ENCODE assay signal across 8 cellular contexts in genomic region chr4:100421356-100421978, GRCh38.
DNase-seq lines count a peak whose midpoint lies in the region; ATAC-seq and TF ChIP-seq lines count a peak whose summit lies in the region.

No MANE protein-coding gene starts in this region.

- intact Hi-C loops in right cardiac atrium (cut with DNase I), result loop anchor here in 2 of 4 donors (5.0 to 10.0 kb wide), 2 partner anchors 313 to 316 kb away; no protein-coding TSS in a partner anchor
- intact Hi-C loops in ovary (cut with DNase I), result no loop called here

- ATAC-seq in SK-N-SH treated with all-trans-retinoic acid at 6 μM for 48 hours, result peak; percentile 91
- peak; percentile 56 to 73 for ATAC-seq in right cardiac atrium
- ATAC-seq in HG03045 (IDR thresholded peaks at IDR 0.05; ENCODE audit: unreplicated experiment), result no peak

- H3K27ac ChIP-seq in right cardiac atrium (ENCODE audit: low read length), result no peak overlapping the region
- peak overlapping the region in 2 of 4 donors; percentile 33 to 54 for H3K27ac ChIP-seq in tibial nerve
- H3K27ac ChIP-seq in ovary, result peak overlapping the region in 1 of 2 donors; percentile 42

- peak overlapping the region; percentile 75 for H3K27ac Mint-ChIP-seq in HFFc6

- 35% methylated on average over 3 of the region's 3 CpGs for WGBS in right cardiac atrium
- 16 to 28% methylated on average over 3 of the region's 3 CpGs for WGBS in tibial nerve, 2 donors
- 6 to 38% (median 23%) methylated on average over 3 of the region's 3 CpGs for WGBS in ovary, 3 donors

- peak overlapping the region; percentile 80 for H3K4me3 Mint-ChIP-seq in HFFc6

- TF ChIP-seq CTCF in HFFc6 (IDR thresholded peaks at IDR 0.05) (peak; percentile 81), tibial nerve (IDR thresholded peaks at IDR 0.05) (peak; percentile 17 to 49 (median 29)), ovary (IDR thresholded peaks at IDR 0.05) (peak in 1 of 3 donors; percentile 26)

- H3K4me1 ChIP-seq in right cardiac atrium (ENCODE audit: control insufficient read depth, insufficient read depth, low read length) (no peaks in the 10 kb centered on the region), tibial nerve (peaks cover 0 to 22% (median 0%) of the 10 kb centered on the region in 4 donors), ovary (ENCODE audit: insufficient read depth) (peaks cover 1% of the 10 kb centered on the region)

- H3K4me1 Mint-ChIP-seq in HFFc6 (ENCODE audit: low read depth), result peaks cover 41% of the 10 kb centered on the region

- no peaks in the 10 kb centered on the region for H3K9me3 Mint-ChIP-seq in HFFc6

- H3K4me3 ChIP-seq in right cardiac atrium (ENCODE audit: low read length) (no peak overlapping the region), tibial nerve (peak overlapping the region in 1 of 4 donors; percentile 36), ovary (no peak overlapping the region)

- H3K36me3 ChIP-seq in tibial nerve (no peaks in the 10 kb centered on the region), ovary (no peaks in the 10 kb centered on the region)

- no peaks in the 10 kb centered on the region for H3K27me3 Mint-ChIP-seq in HFFc6 (ENCODE audit: insufficient read depth)

- TF ChIP-seq EP300 in tibial nerve (IDR thresholded peaks at IDR 0.05) (no peak), ovary (IDR thresholded peaks at IDR 0.05) (no peak)

- no peak for TF ChIP-seq POLR2A in tibial nerve (IDR thresholded peaks at IDR 0.05)
- no peak for TF ChIP-seq POLR2A in ovary (IDR thresholded peaks at IDR 0.05)

- H3K9me3 ChIP-seq in right cardiac atrium (ENCODE audit: control insufficient read depth, low read length) (no peaks in the 10 kb centered on the region), tibial nerve (no peaks in the 10 kb centered on the region), ovary (no peaks in the 10 kb centered on the region)

- peak; percentile 44 to 45 for DNase-seq in AML-193 (lab: John Stamatoyannopoulos, UW)
- peak; percentile 63 for DNase-seq in HFFc6
- no peak for DNase-seq in right cardiac atrium
- no peak for DNase-seq in tibial nerve (ENCODE audit: low spot score in 2 of 2)
- no peak for DNase-seq in NCI-H774 (lab: John Stamatoyannopoulos, UW)
- no peak for DNase-seq in ovary

- H3K27me3 ChIP-seq in right cardiac atrium (ENCODE audit: control insufficient read depth, insufficient read depth), result no peaks in the 10 kb centered on the region
- no peaks in the 10 kb centered on the region for H3K27me3 ChIP-seq in tibial nerve
- no peaks in the 10 kb centered on the region for H3K27me3 ChIP-seq in ovary

- no peaks in the 10 kb centered on the region for H3K36me3 Mint-ChIP-seq in HFFc6 (ENCODE audit: low read depth)

TF ChIP-seq in SK-N-SH treated with all-trans-retinoic acid at 6 μM for 48 hours, 23 proteins besides CTCF, POLR2A, EP300 and RAD21:
- TF ChIP-seq TCF4 (CRISPR knock-in tag; IDR thresholded peaks at IDR 0.05; ENCODE audit: borderline replicate concordance), result no peak
- TF ChIP-seq CSDC2 (CRISPR knock-in tag; IDR thresholded peaks at IDR 0.05), result no peak
- TF ChIP-seq ZFP30 (CRISPR knock-in tag; IDR thresholded peaks at IDR 0.05), result no peak
- no peak for TF ChIP-seq ZNF565 (CRISPR knock-in tag; conservative IDR thresholded peaks at IDR 0.05; ENCODE audit: low read depth)
- TF ChIP-seq ISL1 (CRISPR knock-in tag; IDR thresholded peaks at IDR 0.05), result no peak
- no peak for TF ChIP-seq PATZ1 (CRISPR knock-in tag; IDR thresholded peaks at IDR 0.05; ENCODE audit: borderline replicate concordance)
- no peak for TF ChIP-seq OSR1 (CRISPR knock-in tag; IDR thresholded peaks at IDR 0.05)
- no peak for TF ChIP-seq ZFP3 (CRISPR knock-in tag; IDR thresholded peaks at IDR 0.05)
- TF ChIP-seq SNAI2 (CRISPR knock-in tag; IDR thresholded peaks at IDR 0.05), result no peak
- no peak for TF ChIP-seq CREB5 (CRISPR knock-in tag; IDR thresholded peaks at IDR 0.05; ENCODE audit: low read depth)
- TF ChIP-seq CSRNP3 (CRISPR knock-in tag; IDR thresholded peaks at IDR 0.05), result no peak
- no peak for TF ChIP-seq TOX (CRISPR knock-in tag; IDR thresholded peaks at IDR 0.05; ENCODE audit: borderline replicate concordance)
- no peak for TF ChIP-seq TSHZ2 (CRISPR knock-in tag; IDR thresholded peaks at IDR 0.05)
- no peak for TF ChIP-seq ESRRG (CRISPR knock-in tag; IDR thresholded peaks at IDR 0.05)
- no peak for TF ChIP-seq RARB (CRISPR knock-in tag; IDR thresholded peaks at IDR 0.05)
- no peak for TF ChIP-seq GLIS3 (CRISPR knock-in tag; IDR thresholded peaks at IDR 0.05)
- no peak for TF ChIP-seq BACH2 (CRISPR knock-in tag; IDR thresholded peaks at IDR 0.05; ENCODE audit: borderline replicate concordance)
- no peak for TF ChIP-seq ARNTL (CRISPR knock-in tag; IDR thresholded peaks at IDR 0.05; ENCODE audit: borderline replicate concordance, low read depth)
TF ChIP-seq in SK-N-SH treated with all-trans-retinoic acid at 6 μM for 48 hours: peak in this region for 0.

Comparison
In these comparisons a context has a peak if more than half of its experiments do, and no peak if none do; other contexts are left out.
1. DNase-seq: peak in AML-193 (2 of 2) and HFFc6 (single experiment); none in right cardiac atrium (0 of 3), tibial nerve (0 of 2), NCI-H774 (single experiment) and ovary (0 of 5).